Comparison of ENCODE assay signal across 27 cellular contexts in the genomic region with DNA sequence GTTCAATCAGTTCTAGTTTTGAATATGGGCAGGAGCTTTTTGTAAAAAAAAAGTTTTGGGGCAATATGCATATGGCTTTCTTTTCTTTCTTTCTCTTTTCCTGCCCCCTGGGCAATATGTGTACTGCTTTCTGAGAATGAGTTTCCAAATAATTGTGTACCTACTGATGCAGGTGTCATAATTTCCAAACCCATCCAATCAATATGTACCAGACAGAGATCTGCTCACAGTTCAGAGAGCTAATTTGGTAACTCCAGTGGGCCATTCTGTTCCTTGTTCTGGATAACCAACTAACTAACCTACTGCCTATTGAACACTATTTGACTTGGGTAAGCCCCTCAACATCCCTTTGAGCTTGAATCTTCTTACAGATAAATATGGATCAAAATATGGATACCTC. TPM values are rescaled to one million over a fixed set of nuclear protein-coding genes. Genes with fewer than 3 reads are reported as not detected.
DNase-seq lines count a peak whose midpoint lies in the region; ATAC-seq, FAIRE-seq and TF ChIP-seq lines count a peak whose summit lies in the region.
"Had no signal": no experiment of that assay in that cellular context is flagged by ENCODE, and none has a peak within 500 bp of the region (broad histone marks: within the 10 kb centered on the region; RNA-seq: fewer than 3 reads in every experiment).

No MANE protein-coding gene starts in this region.

- BruUV-seq in HepG2 (replicated peaks; lab: Mats Ljungman, UMichigan), result no TSS peak

- POLR2A ChIA-PET in HepG2 (lab: Yijun Ruan, JAX), result no interaction called here

- no peaks in the 10 kb centered on the region for H3K27me3 ChIP-seq in liver (ENCODE audit: control insufficient read depth in 4 of 4, insufficient read depth in 4 of 4, low read length in 3 of 4)
- peaks cover 0 to 23% of the 10 kb centered on the region in 2 experiments; a peak in 2 of 5 replicates for H3K27me3 ChIP-seq in HepG2 (ENCODE audit: control insufficient read depth in 1 of 2, insufficient read depth in 2 of 2, low read length in 2 of 2)
- no peaks in the 10 kb centered on the region for H3K27me3 ChIP-seq in right lobe of liver
- H3K27me3 ChIP-seq: BE2C, BLaER1 had no signal

- ATAC-seq in HepG2 (no peak), right lobe of liver (peak; percentile 68 to 81 (median 76)), GM18520 (IDR thresholded peaks at IDR 0.05; ENCODE audit: unreplicated experiment) (no peak)
- ATAC-seq: A549, GM12878 had no signal

- FAIRE-seq in HepG2 (lab: Jason Lieb, UNC), result no peak
- FAIRE-seq: A549, GM12878, GM12892, GM18507, GM19239 had no signal

- no peak overlapping the region for H2AFZ ChIP-seq in HepG2 (ENCODE audit: low read length)

- H4K20me1 ChIP-seq in HepG2 (ENCODE audit: insufficient read depth, low read length), result no peaks in the 10 kb centered on the region
- H4K20me1 ChIP-seq: BLaER1 had no signal

- H3K9ac ChIP-seq in liver (ENCODE audit: low read depth in 1 of 2, low read length in 2 of 2) (no peak overlapping the region), HepG2 (ENCODE audit: insufficient read depth, low read depth, low read length) (no peak overlapping the region)
- H3K9ac ChIP-seq: BLaER1 had no signal

- TF ChIP-seq EP300 in HepG2 (IDR thresholded peaks at IDR 0.05; ENCODE audit: low read depth in 2 of 2, low read length in 2 of 2), result no peak
- TF ChIP-seq EP300 in HepG2 (CRISPR knock-in tag; IDR thresholded peaks at IDR 0.05; ENCODE audit: borderline replicate concordance), result no peak

- TF ChIP-seq CTCF in liver (IDR thresholded peaks at IDR 0.05; ENCODE audit: low read depth, low read length, missing input control), result peak; percentile 6
- no peak for TF ChIP-seq CTCF in HepG2 (CRISPR knock-in tag; IDR thresholded peaks at IDR 0.05)
- no peak for TF ChIP-seq CTCF in right lobe of liver (IDR thresholded peaks at IDR 0.05)

- TF ChIP-seq POLR2A in HepG2 (IDR thresholded peaks at IDR 0.05; ENCODE audit: insufficient read depth in 1 of 2, low read depth in 2 of 2, low read length in 2 of 2), result no peak
- no peak for TF ChIP-seq POLR2A in right lobe of liver (IDR thresholded peaks at IDR 0.05)

- peak in 1 of 2 donors; percentile 12 for TF ChIP-seq RAD21 in liver (IDR thresholded peaks at IDR 0.05)
- no peak for TF ChIP-seq RAD21 in HepG2 (CRISPR knock-in tag; IDR thresholded peaks at IDR 0.05)

- DNase-seq in HepG2 (ENCODE audit: low spot score) (no peak), right lobe of liver (no peak), AG08396 (ENCODE audit: low spot score) (no peak)
- DNase-seq: BE2C; C1 segment of cervical spinal cord; CD4-positive, alpha-beta memory T cell; CD4-positive, CD25-positive, alpha-beta regulatory T cell; CD8-positive, alpha-beta memory T cell; COR-L47; DMS 273 treated with DMSO at 0.1 percent for 48 hours; DMS153; DMS53; DMS79; DND-41; EL; GDM1 had no signal

- CTCF ChIA-PET in HepG2 (lab: Yijun Ruan, JAX; ENCODE audit: low intra/inter-chr PET ratio, low total read pairs), result no interaction called here

- H3K9me3 ChIP-seq in liver (ENCODE audit: control insufficient read depth in 4 of 4, low read length in 3 of 4) (no peaks in the 10 kb centered on the region), HepG2 (ENCODE audit: low read length) (no peaks in the 10 kb centered on the region), right lobe of liver (no peaks in the 10 kb centered on the region)
- H3K9me3 ChIP-seq: A549, BE2C, BLaER1 had no signal

- H3K4me1 ChIP-seq in liver (ENCODE audit: control insufficient read depth in 4 of 4, insufficient read depth in 4 of 4, low read length in 3 of 4), result peaks cover 0 to 12% (median 3%) of the 10 kb centered on the region in 4 donors
- H3K4me1 ChIP-seq in HepG2 (ENCODE audit: insufficient read depth, low read length), result peaks cover 6% of the 10 kb centered on the region
- peaks cover 0 to 17% (median 2%) of the 10 kb centered on the region in 4 donors for H3K4me1 ChIP-seq in right lobe of liver
- H3K4me1 ChIP-seq: A549 had no signal

- H3K79me2 ChIP-seq in HepG2 (ENCODE audit: insufficient read depth, low read length), result no peaks in the 10 kb centered on the region

- in situ Hi-C loops in HepG2 (cut with HindIII; ENCODE audit: extremely low pct_ligation_motif_present, low pct_unique_long_range_greater_than_20kb), result no loop called here

- intact Hi-C loops in HepG2 (cut with micrococcal nuclease; ENCODE audit: unreplicated experiment) (no loop called here), right lobe of liver (cut with DNase I) (no loop called here)

- no peak overlapping the region for H3K27ac ChIP-seq in liver (ENCODE audit: low read depth in 1 of 2, low read length in 2 of 2)
- no peak overlapping the region for H3K27ac ChIP-seq in HepG2 (ENCODE audit: extremely low read length, insufficient read depth, low read length)
- H3K27ac ChIP-seq in right lobe of liver, result peak overlapping the region in 1 of 3 donors; percentile 25
- H3K27ac ChIP-seq: 22Rv1, A549, BLaER1 had no signal

- H3K4me3 ChIP-seq in liver (ENCODE audit: low read depth in 1 of 3, low read length in 3 of 3) (no peak overlapping the region), HepG2 (replicated peaks in 1 of 3; ENCODE audit: insufficient read depth in 1 of 3, low read depth in 2 of 3, low read length in 3 of 3) (no peak overlapping the region), right lobe of liver (no peak overlapping the region)
- H3K4me3 ChIP-seq: A549, BLaER1, GM12878 had no signal

- H3K4me2 ChIP-seq in HepG2 (ENCODE audit: low read depth, low read length), result no peak overlapping the region
- H3K4me2 ChIP-seq: A549, BLaER1 had no signal

- H3K36me3 ChIP-seq in liver (ENCODE audit: control insufficient read depth in 4 of 4, insufficient read depth in 3 of 4, low read depth in 1 of 4, low read length in 3 of 4), result no peaks in the 10 kb centered on the region
- no peaks in the 10 kb centered on the region for H3K36me3 ChIP-seq in HepG2 (replicated peaks in 1 of 2; ENCODE audit: control insufficient read depth in 1 of 2, insufficient read depth in 2 of 2, low read length in 2 of 2)
- H3K36me3 ChIP-seq in right lobe of liver, result no peaks in the 10 kb centered on the region
- H3K36me3 ChIP-seq: BE2C, BLaER1 had no signal

TF ChIP-seq in liver, 16 proteins besides CTCF, POLR2A, EP300 and RAD21 (continues in another document):
- TF ChIP-seq FOXA1 (IDR thresholded peaks at IDR 0.05) (peak; percentile 24), JUND (IDR thresholded peaks at IDR 0.05) (peak in 1 of 2 donors; percentile 88), EGR1 (IDR thresholded peaks at IDR 0.05; ENCODE audit: low read depth in 2 of 2) (peak in 1 of 2 donors; percentile 74)
- TF ChIP-seq, protein P1, sequence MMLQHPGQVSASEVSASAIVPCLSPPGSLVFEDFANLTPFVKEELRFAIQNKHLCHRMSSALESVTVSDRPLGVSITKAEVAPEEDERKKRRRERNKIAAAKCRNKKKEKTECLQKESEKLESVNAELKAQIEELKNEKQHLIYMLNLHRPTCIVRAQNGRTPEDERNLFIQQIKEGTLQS (IDR thresholded peaks at IDR 0.05), result no peak

TF ChIP-seq in HepG2, 621 proteins besides CTCF, POLR2A, EP300 and RAD21 (continues in another document):
- TF ChIP-seq HNRNPUL1 (IDR thresholded peaks at IDR 0.05; ENCODE audit: low read depth, low read length) (no peak), ZBTB7A (CRISPR knock-in tag; IDR thresholded peaks at IDR 0.05) (no peak), MAFK (conservative IDR thresholded peaks at IDR 0.05 in 1 of 2, IDR thresholded peaks at IDR 0.05 in 1 of 2; ENCODE audit: low read length in 2 of 2) (no peak), THYN1 (CRISPR knock-in tag; IDR thresholded peaks at IDR 0.05; ENCODE audit: borderline replicate concordance, low read depth) (no peak), ARNTL (CRISPR knock-in tag; IDR thresholded peaks at IDR 0.05) (no peak), HNRNPL (IDR thresholded peaks at IDR 0.05; ENCODE audit: low read depth, low read length) (no peak), ZNF720 (CRISPR knock-in tag; IDR thresholded peaks at IDR 0.05) (no peak)
- TF ChIP-seq, protein P2, sequence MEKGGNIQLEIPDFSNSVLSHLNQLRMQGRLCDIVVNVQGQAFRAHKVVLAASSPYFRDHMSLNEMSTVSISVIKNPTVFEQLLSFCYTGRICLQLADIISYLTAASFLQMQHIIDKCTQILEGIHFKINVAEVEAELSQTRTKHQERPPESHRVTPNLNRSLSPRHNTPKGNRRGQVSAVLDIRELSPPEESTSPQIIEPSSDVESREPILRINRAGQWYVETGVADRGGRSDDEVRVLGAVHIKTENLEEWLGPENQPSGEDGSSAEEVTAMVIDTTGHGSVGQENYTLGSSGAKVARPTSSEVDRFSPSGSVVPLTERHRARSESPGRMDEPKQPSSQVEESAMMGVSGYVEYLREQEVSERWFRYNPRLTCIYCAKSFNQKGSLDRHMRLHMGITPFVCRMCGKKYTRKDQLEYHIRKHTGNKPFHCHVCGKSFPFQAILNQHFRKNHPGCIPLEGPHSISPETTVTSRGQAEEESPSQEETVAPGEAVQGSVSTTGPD (CRISPR knock-in tag; IDR thresholded peaks at IDR 0.05), result no peak

RNA-seq across cellular contexts. Expression of a gene that starts 32.6 kb away (rescaled TPM):
- 10 to 100 TPM; 16.2 to 34.8 TPM for total RNA-seq in liver
- polyA plus RNA-seq in liver, result 10 to 100 TPM; 33.5 to 42.2 TPM
- total RNA-seq in HepG2 (2016; rRNA removed; fragmentation: Illumina TruSeq; extraction: Trizol), result 46.3 and 48.7 TPM in 2 replicates
- total RNA-seq in HepG2 (2016; cell fraction: cytosol; rRNA removed; fragmentation: Illumina TruSeq; extraction: Trizol; ENCODE audit: low read depth), result 25.9 and 29.2 TPM in 2 replicates
- total RNA-seq in HepG2 (2016; cell fraction: insoluble cytoplasmic fraction; rRNA removed; fragmentation: Illumina TruSeq; extraction: Trizol), result 43.9 and 48.8 TPM in 2 replicates
- total RNA-seq in HepG2 (2016; cell fraction: membrane; rRNA removed; fragmentation: Illumina TruSeq; extraction: Trizol), result 62.2 and 63.1 TPM in 2 replicates
- 52.5 and 57.6 TPM in 2 replicates for total RNA-seq in HepG2 (2016; cell fraction: nucleus; rRNA removed; fragmentation: Illumina TruSeq; extraction: Trizol)
- 41.6 and 44.5 TPM in 2 replicates for polyA plus RNA-seq in HepG2 (2011; rRNA removed)
- polyA plus RNA-seq in HepG2 (2011; cell fraction: cytosol; rRNA removed), result 18.5 and 21.6 TPM in 2 replicates
- polyA plus RNA-seq in HepG2 (2011; cell fraction: nucleus; rRNA removed), result 79.7 and 115 TPM in 2 replicates
- 63.0 and 87.7 TPM in 2 replicates for polyA plus RNA-seq in HepG2 (2012)
- polyA plus RNA-seq in HepG2 (2016; cell fraction: cytosol; fragmentation: Illumina TruSeq; extraction: Trizol; ENCODE audit: low read depth), result 19.2 and 21.5 TPM in 2 replicates
- 83.5 and 84.6 TPM in 2 replicates for polyA plus RNA-seq in HepG2 (2016; cell fraction: insoluble cytoplasmic fraction; fragmentation: Illumina TruSeq; extraction: Trizol; ENCODE audit: low read depth)
- 48.1 and 50.7 TPM in 2 replicates for polyA plus RNA-seq in HepG2 (2016; cell fraction: membrane; fragmentation: Illumina TruSeq; extraction: Trizol; ENCODE audit: low read depth)
- 143 and 147 TPM in 2 replicates for polyA plus RNA-seq in HepG2 (2016; cell fraction: nucleus; fragmentation: Illumina TruSeq; extraction: Trizol; ENCODE audit: insufficient read depth, low read depth)
- 4.9 and 26.4 TPM in 2 replicates for polyA minus RNA-seq in HepG2 (2011; rRNA and poly(A)+ RNA removed; ENCODE audit: low replicate concordance)
- 27.9 and 32.2 TPM in 2 replicates for polyA minus RNA-seq in HepG2 (2011; cell fraction: cytosol; rRNA and poly(A)+ RNA removed)
- 37.4 and 50.1 TPM in 2 replicates for polyA minus RNA-seq in HepG2 (2011; cell fraction: nucleus; rRNA and poly(A)+ RNA removed)
- total RNA-seq in right lobe of liver, result 10 to 100 TPM; 26.8 to 73.2 (median 42.0) TPM
- total RNA-seq: A172; CD8-positive, alpha-beta memory T cell; Daoy had no signal

Comparison
In these comparisons a context has a peak if more than half of its experiments do, and no peak if none do; other contexts are left out.
1. ATAC-seq: peak in right lobe of liver (4 of 4); none in HepG2 (single experiment) and GM18520 (single experiment).